2 cellular contexts compared by ENCODE assay signal in the genomic region with DNA sequence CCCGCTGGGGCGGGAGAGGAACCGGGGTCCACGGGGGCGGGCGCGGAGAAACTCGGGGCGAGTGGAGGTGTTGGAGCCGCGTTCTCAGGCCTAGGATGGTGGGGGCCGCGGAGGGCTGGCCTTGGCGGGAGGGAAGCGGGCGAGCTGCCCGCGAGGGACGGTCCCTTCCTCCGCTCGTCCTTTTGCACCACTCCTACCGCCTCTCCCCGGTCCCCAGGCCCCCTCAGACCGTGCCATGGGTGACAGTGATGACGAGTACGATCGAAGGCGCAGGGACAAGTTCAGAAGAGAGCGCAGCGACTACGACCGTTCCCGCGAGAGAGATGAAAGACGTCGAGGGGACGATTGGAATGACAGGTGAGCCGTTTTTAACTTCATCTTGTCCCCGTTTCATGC.
TF ChIP-seq lines count a peak whose summit lies in the region.

No MANE protein-coding gene starts in this region.

TF ChIP-seq in SK-N-SH, 30 proteins besides CTCF, POLR2A, EP300 and RAD21:
- TF ChIP-seq CHD2 (IDR thresholded peaks at IDR 0.05; ENCODE audit: low read length, partially characterized antibody) (peak; percentile 45), MEF2A (IDR thresholded peaks at IDR 0.05; ENCODE audit: borderline replicate concordance, low read depth) (no peak)
TF ChIP-seq in SK-N-SH: peak in this region for 1.

TF ChIP-seq in H1, 55 proteins besides CTCF, POLR2A, EP300 and RAD21:
- TF ChIP-seq CHD2 (IDR thresholded peaks at IDR 0.05; ENCODE audit: low read length) (0 out of 2 replicates have a peak, but pooled peaks have one; percentile 49), SAP30 (IDR thresholded peaks at IDR 0.05; ENCODE audit: insufficient read depth, insufficient replicate concordance, low read length) (peak; percentile 67), KDM5A (IDR thresholded peaks at IDR 0.05; ENCODE audit: low read length) (no peak)
